In genomic region chr11:122781378-122782040, GRCh38 we compare ENCODE assay signal across 8 cellular contexts. TPM values are rescaled to one million over a fixed set of nuclear protein-coding genes. Genes with fewer than 3 reads are reported as not detected.
DNase-seq lines count a peak whose midpoint lies in the region; ATAC-seq and TF ChIP-seq lines count a peak whose summit lies in the region.

No MANE protein-coding gene starts in this region.

- no peaks in the 10 kb centered on the region for H3K9me3 Mint-ChIP-seq in activated T-cell treated with anti-CD3 and anti-CD28 coated beads, Interleukin-2, amount 50 U/mL, for 24 hours
- H3K9me3 Mint-ChIP-seq in nephron progenitor cell = no peaks in the 10 kb centered on the region

- peaks cover 72% of the 10 kb centered on the region for H3K36me3 Mint-ChIP-seq in activated T-cell treated with anti-CD3 and anti-CD28 coated beads, Interleukin-2, amount 50 U/mL, for 24 hours (ENCODE audit: low read depth)
- no peaks in the 10 kb centered on the region for H3K36me3 Mint-ChIP-seq in nephron progenitor cell (ENCODE audit: low read depth)

- H3K9me3 ChIP-seq in BLaER1 treated with 17β-estradiol and CSF1 and Interleukin-3, amounts not matched to agents 10 nM and 100 nM (replicated peaks in 1 of 11) = no peaks in the 10 kb centered on the region
- H3K9me3 ChIP-seq in IMR-90 (ENCODE audit: control insufficient read depth, insufficient read depth, low read length) (no peaks in the 10 kb centered on the region), PC-3 (ENCODE audit: low read length) (no peaks in the 10 kb centered on the region), fibroblast of lung (ENCODE audit: control insufficient read depth, insufficient read depth, low read depth, low read length) (no peaks in the 10 kb centered on the region)

- H2BK120ac ChIP-seq in IMR-90 (ENCODE audit: low read depth, low read length) = peak overlapping the region; percentile 44; the same call in 1 of the 2 replicates

- no peak overlapping the region for H2BK5ac ChIP-seq in IMR-90 (ENCODE audit: low read depth, low read length, poor library complexity, severe bottlenecking)

- H2AK5ac ChIP-seq in IMR-90 (ENCODE audit: low read depth, low read length) = no peak overlapping the region

- peak; percentile 94 for TF ChIP-seq CTCF in IMR-90 (conservative IDR thresholded peaks at IDR 0.05; ENCODE audit: low read depth, low read length)
- peak; percentile 98 for TF ChIP-seq CTCF in PC-3 (conservative IDR thresholded peaks at IDR 0.05; ENCODE audit: low read depth, low read length)
- peak; percentile 85 to 91 for TF ChIP-seq CTCF in fibroblast of lung (conservative IDR thresholded peaks at IDR 0.05 in 1 of 2, IDR thresholded peaks at IDR 0.05 in 1 of 2; ENCODE audit: low read depth in 1 of 2, low read length in 2 of 2)
- peak; percentile 85 for TF ChIP-seq CTCF in nephron progenitor cell (IDR thresholded peaks at IDR 0.05)

- peak overlapping the region; percentile 26; the same call in 1 of the 3 replicates for H2BK15ac ChIP-seq in IMR-90 (ENCODE audit: low read depth, low read length)

- POLR2A ChIA-PET in IMR-90 (lab: Charles Lee; ENCODE audit: unreplicated experiment) = no interaction called here
- POLR2A ChIA-PET in PC-3 (lab: Charles Lee; ENCODE audit: unreplicated experiment) = interaction anchor here (0.7 kb wide), 3 partner anchors 13 to 152 kb away, joined by 3 to 5 read pairs (median 4); no protein-coding TSS in a partner anchor

- H2AFZ ChIP-seq in IMR-90 (replicated peaks; ENCODE audit: low read length, poor library complexity) (peak overlapping the region; percentile 68), PC-3 (ENCODE audit: low read length) (no peak overlapping the region), fibroblast of lung (ENCODE audit: low read length) (no peak overlapping the region)

- H3K14ac ChIP-seq in IMR-90 (replicated peaks; ENCODE audit: low read depth, low read length) = peak overlapping the region; percentile 59

- peak overlapping the region; percentile 35 to 86 (median 73); a peak in 20 of 22 replicates for H3K4me2 ChIP-seq in BLaER1 treated with 17β-estradiol and CSF1 and Interleukin-3, amounts not matched to agents 10 nM and 100 nM
- no peak overlapping the region for H3K4me2 ChIP-seq in IMR-90 (ENCODE audit: low read depth, low read length)
- no peak overlapping the region for H3K4me2 ChIP-seq in PC-3 (ENCODE audit: low read length)
- H3K4me2 ChIP-seq in fibroblast of lung (ENCODE audit: extremely low read depth, insufficient read depth, low read length) = peak overlapping the region; percentile 5

- peaks cover 11 to 61% (median 36%) of the 10 kb centered on the region in 11 experiments; a peak in 21 of 22 replicates for H4K20me1 ChIP-seq in BLaER1 treated with 17β-estradiol and CSF1 and Interleukin-3, amounts not matched to agents 10 nM and 100 nM
- peaks cover 4% of the 10 kb centered on the region; the same call in 1 of the 2 replicates for H4K20me1 ChIP-seq in IMR-90 (ENCODE audit: insufficient read depth, low read length)
- no peaks in the 10 kb centered on the region for H4K20me1 ChIP-seq in PC-3 (ENCODE audit: low read length)
- H4K20me1 ChIP-seq in fibroblast of lung (ENCODE audit: control insufficient read depth, extremely low read depth, insufficient read depth, low read length) = no peaks in the 10 kb centered on the region

- H3K9me2 ChIP-seq in PC-3 (replicated peaks; ENCODE audit: low read length) = no peaks in the 10 kb centered on the region

- H3K56ac ChIP-seq in IMR-90 (ENCODE audit: extremely low read depth, insufficient read depth, low read length) = no peak overlapping the region

- peak overlapping the region; percentile 65; the same call in 1 of the 2 replicates for H4K91ac ChIP-seq in IMR-90 (ENCODE audit: insufficient read depth, low read depth, low read length)

- peak overlapping the region; percentile 14 for H3K4ac ChIP-seq in IMR-90 (ENCODE audit: low read depth, low read length)

- H3K79me1 ChIP-seq in IMR-90 (ENCODE audit: low read depth in 1 of 2, low read length in 2 of 2) = peaks cover 1 to 16% of the 10 kb centered on the region in 2 experiments; a peak in 3 of 4 replicates

- peaks cover 80 to 100% (median 99%) of the 10 kb centered on the region in 11 experiments for H3K36me3 ChIP-seq in BLaER1 treated with 17β-estradiol and CSF1 and Interleukin-3, amounts not matched to agents 10 nM and 100 nM
- H3K36me3 ChIP-seq in IMR-90 (ENCODE audit: control insufficient read depth, insufficient read depth, low read length) = peaks cover 19% of the 10 kb centered on the region
- peaks cover 36% of the 10 kb centered on the region for H3K36me3 ChIP-seq in PC-3 (ENCODE audit: low read depth, low read length)
- H3K36me3 ChIP-seq in fibroblast of lung (ENCODE audit: control insufficient read depth, insufficient read depth, low read length) = peaks cover 2% of the 10 kb centered on the region

- H3K4me3 Mint-ChIP-seq in activated T-cell treated with anti-CD3 and anti-CD28 coated beads, Interleukin-2, amount 50 U/mL, for 24 hours = no peak overlapping the region
- no peak overlapping the region for H3K4me3 Mint-ChIP-seq in nephron progenitor cell

- no peak overlapping the region for H4K5ac ChIP-seq in IMR-90 (ENCODE audit: low read depth, low read length)

- peak overlapping the region in 1 of 2 experiments; percentile 75; a peak in 2 of 4 replicates for H4K8ac ChIP-seq in IMR-90 (ENCODE audit: low read depth in 2 of 2, low read length in 2 of 2)

- no TSS peak for BruUV-seq in IMR-90 (replicated peaks; lab: Mats Ljungman, UMichigan)
- no TSS peak for BruUV-seq in PC-3 (replicated peaks; lab: Mats Ljungman, UMichigan)

- H3K23ac ChIP-seq in IMR-90 (ENCODE audit: low read depth, low read length) = peak overlapping the region; percentile 57; the same call in 1 of the 2 replicates

- H3F3A ChIP-seq in PC-3 (ENCODE audit: low read length, unreplicated experiment) = no peaks in the 10 kb centered on the region

- dilution Hi-C loops in IMR-90 (cut with HindIII; ENCODE audit: low sequenced_read_pairs, unreplicated experiment) = no loop called here

- WGBS in IMR-90 (ENCODE audit: extremely low coverage in 2 of 2, insufficient read length in 1 of 2), 2 experiments = 7% methylated on average over 5 of the region's 12 CpGs; no CpG with 5 or more reads in 1 of the 2 experiments

- in situ Hi-C loops in IMR-90 (cut with MboI; ENCODE audit: low sequenced_read_pairs) = loop anchor here (5.0 kb wide), 1 partner anchor 149 kb away; no protein-coding TSS in a partner anchor

- no peak overlapping the region for H3K4me3 ChIP-seq in BLaER1 treated with 17β-estradiol and CSF1 and Interleukin-3, amounts not matched to agents 10 nM and 100 nM
- H3K4me3 ChIP-seq in IMR-90 (ENCODE audit: insufficient read depth, low read depth, low read length) (no peak overlapping the region), PC-3 (ENCODE audit: low read length) (no peak overlapping the region), fibroblast of lung (replicated peaks in 1 of 4; ENCODE audit: control extremely low read depth in 1 of 4, insufficient read depth in 1 of 4, low read depth in 3 of 4, low read length in 4 of 4) (no peak overlapping the region)

- H3K4me1 Mint-ChIP-seq in activated T-cell treated with anti-CD3 and anti-CD28 coated beads, Interleukin-2, amount 50 U/mL, for 24 hours (ENCODE audit: low read depth) = peaks cover 32% of the 10 kb centered on the region
- peaks cover 43% of the 10 kb centered on the region for H3K4me1 Mint-ChIP-seq in nephron progenitor cell

- CTCF ChIA-PET in IMR-90 (lab: Yijun Ruan, JAX) = interaction anchor here (0.6 to 2.9 kb wide), 19 partner anchors 10 to 152 kb away, joined by 3 to 28 read pairs (median 4); no protein-coding TSS in a partner anchor
- CTCF ChIA-PET in PC-3 (lab: Charles Lee) = interaction anchor here (0.5 to 1.4 kb wide), 12 partner anchors 11 to 177 kb away, joined by 3 to 23 read pairs (median 3); no protein-coding TSS in a partner anchor

- H3K27ac Mint-ChIP-seq in activated T-cell treated with anti-CD3 and anti-CD28 coated beads, Interleukin-2, amount 50 U/mL, for 24 hours = no peak overlapping the region
- H3K27ac Mint-ChIP-seq in nephron progenitor cell = no peak overlapping the region

- intact Hi-C loops in IMR-90 (cut with micrococcal nuclease) = loop anchor here (1.0 to 5.0 kb wide), 5 partner anchors 71 to 152 kb away; no protein-coding TSS in a partner anchor
- intact Hi-C loops in PC-3 (cut with micrococcal nuclease) = loop anchor here (1.0 kb wide), 4 partner anchors 73 to 201 kb away; no protein-coding TSS in a partner anchor

- ATAC-seq in GM19452 (IDR thresholded peaks at IDR 0.05; ENCODE audit: unreplicated experiment) (peak; percentile 79), IMR-90 (ENCODE audit: low read depth) (peak; percentile 87), PC-3 (peak; percentile 98)

- H3K18ac ChIP-seq in IMR-90 (ENCODE audit: low read depth, low read length) = no peak overlapping the region

- no peaks in the 10 kb centered on the region for H3K27me3 Mint-ChIP-seq in activated T-cell treated with anti-CD3 and anti-CD28 coated beads, Interleukin-2, amount 50 U/mL, for 24 hours
- H3K27me3 Mint-ChIP-seq in nephron progenitor cell (ENCODE audit: low read depth, poor library complexity) = peaks cover 3% of the 10 kb centered on the region

- peak overlapping the region; percentile 33 for H2AK9ac ChIP-seq in IMR-90 (replicated peaks; ENCODE audit: low read depth, low read length, poor library complexity)

- H2BK20ac ChIP-seq in IMR-90 (ENCODE audit: low read depth, low read length) = peak overlapping the region; percentile 27

- peak overlapping the region in 7 of 11 experiments; percentile 30 to 64 (median 55); a peak in 12 of 22 replicates for H3K27ac ChIP-seq in BLaER1 treated with 17β-estradiol and CSF1 and Interleukin-3, amounts not matched to agents 10 nM and 100 nM
- H3K27ac ChIP-seq in IMR-90 (ENCODE audit: insufficient read depth, low read length) (no peak overlapping the region), PC-3 (ENCODE audit: low read length) (no peak overlapping the region), fibroblast of lung (ENCODE audit: insufficient read depth, low read length) (no peak overlapping the region)

- DNase-seq in IMR-90 (peak; percentile 90), PC-3 (peak; percentile 95), fibroblast of lung (ENCODE audit: low read depth in 2 of 2) (peak; percentile 88 to 93), nephron progenitor cell (peak; percentile 91)
- peak; percentile 85 for DNase-seq in activated T-cell treated with anti-CD3 and anti-CD28 coated beads, Interleukin-2, amount 50 U/mL, for 24 hours
- peak; percentile 61 for DNase-seq in stimulated activated naive CD4-positive, alpha-beta T cell treated with Interleukin-2 at 50 U/mL for 16 hours (lab: John Stamatoyannopoulos, UW)

- peak; percentile 95 for TF ChIP-seq RAD21 in IMR-90 (IDR thresholded peaks at IDR 0.05; ENCODE audit: low read length)

- H3K79me2 ChIP-seq in PC-3 (ENCODE audit: low read length) (no peaks in the 10 kb centered on the region), fibroblast of lung (ENCODE audit: control insufficient read depth, insufficient read depth, low read length) (no peaks in the 10 kb centered on the region)

- peaks cover 48 to 59% (median 54%) of the 10 kb centered on the region in 10 experiments for H3K4me1 ChIP-seq in BLaER1 treated with 17β-estradiol and CSF1 and Interleukin-3, amounts not matched to agents 10 nM and 100 nM
- H3K4me1 ChIP-seq in IMR-90 (ENCODE audit: control insufficient read depth, insufficient read depth, low read length) (peaks cover 10% of the 10 kb centered on the region), PC-3 (ENCODE audit: insufficient read depth, low read length) (peaks cover 14% of the 10 kb centered on the region), fibroblast of lung (ENCODE audit: control insufficient read depth, extremely low read depth, insufficient read depth, low read length) (peaks cover 12% of the 10 kb centered on the region)

- no peaks in the 10 kb centered on the region for H3K27me3 ChIP-seq in BLaER1 treated with 17β-estradiol and CSF1 and Interleukin-3, amounts not matched to agents 10 nM and 100 nM
- H3K27me3 ChIP-seq in IMR-90 (ENCODE audit: control insufficient read depth, insufficient read depth, low read length) (no peaks in the 10 kb centered on the region), PC-3 (ENCODE audit: low read length) (no peaks in the 10 kb centered on the region), fibroblast of lung (ENCODE audit: control insufficient read depth, insufficient read depth, low read length) (no peaks in the 10 kb centered on the region)

- peak overlapping the region in 7 of 11 experiments; percentile 18 to 42 (median 36); a peak in 5 of 22 replicates for H3K9ac ChIP-seq in BLaER1 treated with 17β-estradiol and CSF1 and Interleukin-3, amounts not matched to agents 10 nM and 100 nM
- H3K9ac ChIP-seq in IMR-90 (ENCODE audit: low read depth, low read length) (no peak overlapping the region), PC-3 (ENCODE audit: low read length) (no peak overlapping the region), fibroblast of lung (ENCODE audit: insufficient read depth, low read length) (no peak overlapping the region)

- TF ChIP-seq POLR2A in IMR-90 (IDR thresholded peaks at IDR 0.05; ENCODE audit: low read depth, low read length) = no peak

- H3K9me1 ChIP-seq in IMR-90 (ENCODE audit: insufficient read depth, low read length) = peaks cover 7% of the 10 kb centered on the region

RNA-seq across cellular contexts. Expression of gene CRTAM, which starts 56.8 kb away (rescaled TPM):
- total RNA-seq in IMR-90 (2012; rRNA removed) = not detected in 2 replicates
- not detected in 2 replicates for polyA plus RNA-seq in IMR-90 (2012; rRNA removed)
- not detected in 2 replicates for polyA plus RNA-seq in IMR-90 (2012; cell fraction: cytosol; rRNA removed)
- not detected in 2 replicates for polyA plus RNA-seq in IMR-90 (2012; cell fraction: nucleus; rRNA removed; ENCODE audit: low replicate concordance)
- total RNA-seq in PC-3 (2014; rRNA removed) = not detected in 2 replicates
- under 0.01 TPM in 2 replicates for total RNA-seq in fibroblast of lung
- not detected in 2 replicates for polyA plus RNA-seq in fibroblast of lung
- polyA plus RNA-seq in fibroblast of lung (2012) = not detected in 2 replicates
- not detected in 2 replicates for polyA minus RNA-seq in fibroblast of lung (ENCODE audit: low replicate concordance)

Comparison
In these comparisons a context has a peak if more than half of its experiments do, and no peak if none do; other contexts are left out.
1. H3K27ac ChIP-seq: peak in BLaER1 treated with 17β-estradiol and CSF1 and Interleukin-3, amounts not matched to agents 10 nM and 100 nM (7 of 11); none in IMR-90 (single experiment), PC-3 (single experiment) and fibroblast of lung (single experiment).
2. H3K4me2 ChIP-seq: peak in BLaER1 treated with 17β-estradiol and CSF1 and Interleukin-3, amounts not matched to agents 10 nM and 100 nM (11 of 11) and fibroblast of lung (single experiment); none in IMR-90 (single experiment) and PC-3 (single experiment).
3. H3K9ac ChIP-seq: peak in BLaER1 treated with 17β-estradiol and CSF1 and Interleukin-3, amounts not matched to agents 10 nM and 100 nM (7 of 11); none in IMR-90 (single experiment), PC-3 (single experiment) and fibroblast of lung (single experiment).
4. Peak in every context shown above with its lines, with median percentiles within 50 percentile points of each other: ATAC-seq, DNase-seq and CTCF ChIP-seq.